Comparison of ENCODE assay signal across 13 cellular contexts in the genomic region with DNA sequence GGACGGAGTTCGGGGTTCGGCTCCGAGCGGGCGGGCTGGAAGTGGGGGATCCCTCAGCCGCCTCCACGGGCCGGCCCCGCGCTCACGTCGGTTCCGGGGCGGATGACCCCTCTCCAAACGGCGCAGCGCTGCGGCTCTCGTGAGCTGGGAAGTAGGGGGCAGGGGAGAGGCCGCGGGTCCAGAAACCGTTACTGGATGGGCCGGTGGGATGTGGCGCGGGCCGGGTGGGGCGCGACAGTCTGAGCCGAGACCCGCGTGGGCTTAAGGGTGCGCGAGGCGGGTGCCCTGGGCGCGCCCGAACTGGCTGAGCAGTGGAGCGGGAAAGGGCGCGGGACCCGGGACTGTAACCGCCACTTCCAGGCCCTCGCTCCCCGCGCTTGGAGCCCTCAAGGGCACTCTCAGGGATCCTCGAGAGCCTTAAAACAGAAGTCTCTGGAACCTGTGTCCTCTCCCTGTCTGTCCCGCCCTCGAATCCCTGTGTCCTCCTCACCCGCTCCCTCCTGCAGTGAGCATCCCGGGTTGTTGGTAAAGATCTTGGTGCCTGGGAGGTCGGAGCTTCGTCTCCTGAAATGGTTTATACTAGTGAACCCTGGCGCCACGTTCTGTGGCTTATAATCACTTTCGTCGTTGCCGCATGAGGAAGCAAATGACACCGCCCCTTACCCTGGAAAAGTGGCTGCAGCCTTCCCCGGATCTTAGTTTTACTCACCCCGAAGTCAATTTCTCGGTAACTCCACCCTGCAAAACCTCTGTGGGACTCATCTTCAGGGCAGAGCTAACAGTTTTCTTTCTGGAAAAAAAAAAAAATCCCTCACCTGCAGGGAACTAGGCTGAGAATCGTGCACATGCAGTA.
A peak's percentile ranks its signal among the peaks of the same experiment; 100 is the strongest.
DNase-seq lines count a peak whose midpoint lies in the region; ATAC-seq and TF ChIP-seq lines count a peak whose summit lies in the region.
"Had no signal": no experiment of that assay in that cellular context is flagged by ENCODE, and none has a peak within 500 bp of the region (broad histone marks: within the 10 kb centered on the region; RNA-seq: fewer than 3 reads in every experiment).

No MANE protein-coding gene starts in this region.

- POLR2A ChIA-PET in HEK293 (lab: Yijun Ruan, JAX): no interaction called here

- DNase-seq in RWPE2 (ENCODE audit: low spot score): no peak
- DNase-seq in retina: peak; percentile 72
- DNase-seq in NCI-H2029 treated with DMSO at 0.1 percent for 48 hours (lab: John Stamatoyannopoulos, UW): no peak
- DNase-seq in stimulated activated CD4-positive, alpha-beta T cell treated with anti-CD3 and anti-CD28 coated beads, Interleukin-2, amount 100 ng/mL, for 24 hours: no peak
- DNase-seq: activated CD4-positive, alpha-beta memory T cell treated with anti-CD3 and anti-CD28 coated beads, Interleukin-2, amount 10 ng/mL, durations not matched to agents 7 days and 5 days; activated naive CD4-positive, alpha-beta T cell treated with Interleukin-2 at 50 U/mL for 16 hours; OCI-M1; T-cell had no signal

- no peaks in the 10 kb centered on the region; the same call in 1 of the 2 replicates for H3K9me3 ChIP-seq in HEK293 (ENCODE audit: control insufficient read depth, insufficient read depth, low read depth, low read length)
- H3K9me3 ChIP-seq in RWPE2 (ENCODE audit: severe bottlenecking): no peaks in the 10 kb centered on the region

- no peak for TF ChIP-seq CTCF in HEK293 (tag by site-specific recombination; IDR thresholded peaks at IDR 0.05)
- TF ChIP-seq CTCF in RWPE2 (IDR thresholded peaks at IDR 0.05; ENCODE audit: poor library complexity, severe bottlenecking): no peak

- H3K4me1 ChIP-seq in HEK293 (ENCODE audit: control insufficient read depth, insufficient read depth, low read length) (no peaks in the 10 kb centered on the region), RWPE2 (ENCODE audit: insufficient read depth, poor library complexity, severe bottlenecking) (no peaks in the 10 kb centered on the region)

- H3K27ac ChIP-seq in HEK293 (ENCODE audit: extremely low read depth, low read depth, low read length): no peak overlapping the region
- no peak overlapping the region for H3K27ac ChIP-seq in RWPE2 (ENCODE audit: poor library complexity, severe bottlenecking)

- H3K36me3 ChIP-seq in HEK293 (ENCODE audit: control insufficient read depth in 2 of 2, insufficient read depth in 1 of 2, low read length in 2 of 2) (no peaks in the 10 kb centered on the region), RWPE2 (ENCODE audit: low read depth) (no peaks in the 10 kb centered on the region)

- peak overlapping the region; percentile 5 for H3K4me3 ChIP-seq in HEK293 (ENCODE audit: low read depth, low read length)
- H3K4me3 ChIP-seq in RWPE2 (ENCODE audit: severe bottlenecking): no peak overlapping the region
- H3K4me3 ChIP-seq in iPS-11a (ENCODE audit: low read depth, low read length): peak overlapping the region; percentile 42
- H3K4me3 ChIP-seq: lung had no signal

- CTCF ChIA-PET in HEK293 (lab: Yijun Ruan, JAX): no interaction called here

- peaks cover 72% of the 10 kb centered on the region for H3K27me3 ChIP-seq in RWPE2 (ENCODE audit: insufficient read depth, poor library complexity, severe bottlenecking)

- ATAC-seq in RWPE2 (ENCODE audit: low read depth) (peak; percentile 24; the same call in 1 of the 3 replicates), HG03025 (IDR thresholded peaks at IDR 0.05; ENCODE audit: low FRiP score, unreplicated experiment) (no peak)
- ATAC-seq in activated CD4-positive, CD25-positive, alpha-beta regulatory T cell treated with anti-CD3 and anti-CD28 coated beads, Interleukin-2, amount 50 U/mL, for 24 hours: no peak
- ATAC-seq: T-cell had no signal

TF ChIP-seq in HEK293, 187 proteins besides CTCF, POLR2A, EP300 and RAD21:
- no peak for TF ChIP-seq ZNF623 (tag by site-specific recombination; IDR thresholded peaks at IDR 0.05)
- TF ChIP-seq ZFP37 (tag by site-specific recombination; IDR thresholded peaks at IDR 0.05): no peak
- TF ChIP-seq, protein P1, sequence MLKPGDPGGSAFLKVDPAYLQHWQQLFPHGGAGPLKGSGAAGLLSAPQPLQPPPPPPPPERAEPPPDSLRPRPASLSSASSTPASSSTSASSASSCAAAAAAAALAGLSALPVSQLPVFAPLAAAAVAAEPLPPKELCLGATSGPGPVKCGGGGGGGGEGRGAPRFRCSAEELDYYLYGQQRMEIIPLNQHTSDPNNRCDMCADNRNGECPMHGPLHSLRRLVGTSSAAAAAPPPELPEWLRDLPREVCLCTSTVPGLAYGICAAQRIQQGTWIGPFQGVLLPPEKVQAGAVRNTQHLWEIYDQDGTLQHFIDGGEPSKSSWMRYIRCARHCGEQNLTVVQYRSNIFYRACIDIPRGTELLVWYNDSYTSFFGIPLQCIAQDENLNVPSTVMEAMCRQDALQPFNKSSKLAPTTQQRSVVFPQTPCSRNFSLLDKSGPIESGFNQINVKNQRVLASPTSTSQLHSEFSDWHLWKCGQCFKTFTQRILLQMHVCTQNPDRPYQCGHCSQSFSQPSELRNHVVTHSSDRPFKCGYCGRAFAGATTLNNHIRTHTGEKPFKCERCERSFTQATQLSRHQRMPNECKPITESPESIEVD (tag by site-specific recombination; IDR thresholded peaks at IDR 0.05): no peak
- TF ChIP-seq ZNF571 (tag by site-specific recombination; IDR thresholded peaks at IDR 0.05): no peak
- no peak for TF ChIP-seq ZNF560 (tag by site-specific recombination; IDR thresholded peaks at IDR 0.05; ENCODE audit: borderline replicate concordance)
- TF ChIP-seq KLF1 (tag by site-specific recombination; IDR thresholded peaks at IDR 0.05): no peak
- no peak for TF ChIP-seq OSR2 (tag by site-specific recombination; IDR thresholded peaks at IDR 0.05)
- TF ChIP-seq, protein P2, sequence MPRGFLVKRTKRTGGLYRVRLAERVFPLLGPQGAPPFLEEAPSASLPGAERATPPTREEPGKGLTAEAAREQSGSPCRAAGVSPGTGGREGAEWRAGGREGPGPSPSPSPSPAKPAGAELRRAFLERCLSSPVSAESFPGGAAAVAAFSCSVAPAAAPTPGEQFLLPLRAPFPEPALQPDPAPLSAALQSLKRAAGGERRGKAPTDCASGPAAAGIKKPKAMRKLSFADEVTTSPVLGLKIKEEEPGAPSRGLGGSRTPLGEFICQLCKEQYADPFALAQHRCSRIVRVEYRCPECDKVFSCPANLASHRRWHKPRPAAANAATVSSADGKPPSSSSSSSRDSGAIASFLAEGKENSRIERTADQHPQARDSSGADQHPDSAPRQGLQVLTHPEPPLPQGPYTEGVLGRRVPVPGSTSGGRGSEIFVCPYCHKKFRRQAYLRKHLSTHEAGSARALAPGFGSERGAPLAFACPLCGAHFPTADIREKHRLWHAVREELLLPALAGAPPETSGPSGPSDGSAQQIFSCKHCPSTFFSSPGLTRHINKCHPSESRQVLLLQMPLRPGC (tag by site-specific recombination; IDR thresholded peaks at IDR 0.05): no peak
- TF ChIP-seq, protein P3, sequence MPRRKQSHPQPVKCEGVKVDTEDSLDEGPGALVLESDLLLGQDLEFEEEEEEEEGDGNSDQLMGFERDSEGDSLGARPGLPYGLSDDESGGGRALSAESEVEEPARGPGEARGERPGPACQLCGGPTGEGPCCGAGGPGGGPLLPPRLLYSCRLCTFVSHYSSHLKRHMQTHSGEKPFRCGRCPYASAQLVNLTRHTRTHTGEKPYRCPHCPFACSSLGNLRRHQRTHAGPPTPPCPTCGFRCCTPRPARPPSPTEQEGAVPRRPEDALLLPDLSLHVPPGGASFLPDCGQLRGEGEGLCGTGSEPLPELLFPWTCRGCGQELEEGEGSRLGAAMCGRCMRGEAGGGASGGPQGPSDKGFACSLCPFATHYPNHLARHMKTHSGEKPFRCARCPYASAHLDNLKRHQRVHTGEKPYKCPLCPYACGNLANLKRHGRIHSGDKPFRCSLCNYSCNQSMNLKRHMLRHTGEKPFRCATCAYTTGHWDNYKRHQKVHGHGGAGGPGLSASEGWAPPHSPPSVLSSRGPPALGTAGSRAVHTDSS (tag by site-specific recombination; IDR thresholded peaks at IDR 0.05): no peak
- no peak for TF ChIP-seq ZSCAN23 (tag by site-specific recombination; IDR thresholded peaks at IDR 0.05)
- TF ChIP-seq SP3 (tag by site-specific recombination; IDR thresholded peaks at IDR 0.05): no peak
